In genomic region chr16:31476305-31477219, GRCh38 we compare ENCODE assay signal across 8 cellular contexts. TPM values are rescaled to one million over a fixed set of nuclear protein-coding genes. Genes with fewer than 3 reads are reported as not detected.
A peak's percentile ranks its signal among the peaks of the same experiment; 100 is the strongest.
DNase-seq lines count a peak whose midpoint lies in the region; ATAC-seq and TF ChIP-seq lines count a peak whose summit lies in the region.

No MANE protein-coding gene starts in this region.

- H3K4me3 ChIP-seq in heart left ventricle, result peak overlapping the region in 6 of 12 donors; percentile 5 to 56 (median 30)
- H3K4me3 ChIP-seq in skeletal muscle tissue (ENCODE audit: low read length in 3 of 3), result peak overlapping the region in 2 of 3 donors; percentile 22 to 23

- H3K9me3 ChIP-seq in heart left ventricle (no peaks in the 10 kb centered on the region), skeletal muscle tissue (ENCODE audit: control insufficient read depth in 3 of 3, low read length in 3 of 3) (no peaks in the 10 kb centered on the region)

- TF ChIP-seq POLR2A in heart left ventricle (IDR thresholded peaks at IDR 0.05), result no peak

- WGBS in heart left ventricle, 4 donors, result 69 to 84% (median 78%) methylated on average over 61 to 68 of the region's 68 CpGs

- intact Hi-C loops in heart left ventricle (cut with DNase I), result no loop called here

- H3K27me3 ChIP-seq in heart left ventricle (peaks cover 0 to 2% (median 0%) of the 10 kb centered on the region in 9 donors), skeletal muscle tissue (ENCODE audit: control insufficient read depth in 3 of 3, insufficient read depth in 3 of 3, low read length in 3 of 3) (peaks cover 16 to 29% (median 23%) of the 10 kb centered on the region in 3 donors)

- H3K36me3 ChIP-seq in heart left ventricle (peaks cover 0 to 50% (median 39%) of the 10 kb centered on the region in 9 donors), skeletal muscle tissue (ENCODE audit: control insufficient read depth in 3 of 3, insufficient read depth in 3 of 3, low read length in 3 of 3) (peaks cover 0 to 11% (median 9%) of the 10 kb centered on the region in 3 donors)

- TF ChIP-seq CTCF in heart left ventricle (IDR thresholded peaks at IDR 0.05), result no peak

- peaks cover 0 to 31% (median 13%) of the 10 kb centered on the region in 12 donors for H3K4me1 ChIP-seq in heart left ventricle
- peaks cover 11 to 16% (median 15%) of the 10 kb centered on the region in 3 donors for H3K4me1 ChIP-seq in skeletal muscle tissue (ENCODE audit: control insufficient read depth in 3 of 3, insufficient read depth in 3 of 3, low read length in 3 of 3)

- no peak overlapping the region for H3K9ac ChIP-seq in skeletal muscle tissue (ENCODE audit: low read depth in 1 of 3, low read length in 3 of 3)

- DNase-seq in 8988T, result peak; percentile 61
- peak; percentile 58 for DNase-seq in NAMALWA (ENCODE audit: low spot score)
- peak; percentile 87 for DNase-seq in activated T-cell treated with anti-CD3 and anti-CD28 coated beads for 4 hours
- peak; percentile 63 to 89 (median 74) for DNase-seq in heart left ventricle
- no peak for DNase-seq in COLO829 (ENCODE audit: low spot score)
- DNase-seq in epidermal melanocyte (ENCODE audit: insufficient read length, low spot score), result no peak

- ATAC-seq in GM21360 (IDR thresholded peaks at IDR 0.05; ENCODE audit: unreplicated experiment) (peak; percentile 61), heart left ventricle (peak in 2 of 4 donors; percentile 30 to 44)

- peak overlapping the region in 1 of 12 donors; percentile 72 for H3K27ac ChIP-seq in heart left ventricle
- H3K27ac ChIP-seq in skeletal muscle tissue (ENCODE audit: low read depth, low read length), result no peak overlapping the region

RNA-seq across cellular contexts. Expression of gene TGFB1I1, which starts 4.6 kb away (rescaled TPM):
- total RNA-seq in heart left ventricle, result 10 to 100 TPM; 12.9 to 37.7 (median 19.5) TPM
- polyA plus RNA-seq in heart left ventricle, result 10 to 100 TPM; 14.1 to 29.5 TPM
- 30.8 TPM for total RNA-seq in skeletal muscle tissue

RNA-seq across cellular contexts. Expression of gene SLC5A2, which starts 6.4 kb away (rescaled TPM):
- total RNA-seq in heart left ventricle (not detected), skeletal muscle tissue (not detected)
- under 1 TPM; 0.08 to 0.76 TPM for polyA plus RNA-seq in heart left ventricle

RNA-seq across cellular contexts. Expression of gene ARMC5, which starts 17.3 kb away (rescaled TPM):
- 1 to 10 TPM; 4.1 to 9.2 (median 6.5) TPM for total RNA-seq in heart left ventricle
- polyA plus RNA-seq in heart left ventricle, result 1 to 10 TPM; 6.6 to 8.2 TPM
- total RNA-seq in skeletal muscle tissue, result 6.8 TPM

RNA-seq across cellular contexts. Expression of gene RUSF1, which starts 31.6 kb away (rescaled TPM):
- total RNA-seq in heart left ventricle, result 10 to 100 TPM; 17.8 to 32.5 (median 21.2) TPM
- polyA plus RNA-seq in heart left ventricle, result 10 to 100 TPM; 25.3 to 30.9 TPM
- 30.8 TPM for total RNA-seq in skeletal muscle tissue

RNA-seq across cellular contexts. Expression of gene ZNF843, which starts 34.0 kb away (rescaled TPM):
- total RNA-seq in heart left ventricle (1 to 10 TPM; 1.0 to 4.7 (median 2.5) TPM), skeletal muscle tissue (0.52 TPM)
- 1 to 10 TPM in 1 of 2 donors, under 1 TPM in 1; 0.43 to 1.2 TPM for polyA plus RNA-seq in heart left ventricle

Comparison
In these comparisons a context has a peak if more than half of its experiments do, and no peak if none do; other contexts are left out.
1. DNase-seq: peak in 8988T (single experiment), NAMALWA (single experiment), activated T-cell treated with anti-CD3 and anti-CD28 coated beads for 4 hours (single experiment) and heart left ventricle (5 of 5); none in COLO829 (single experiment) and epidermal melanocyte (single experiment).